In genomic region chr10:23362879-23363787, GRCh38 we compare ENCODE assay signal across 12 cellular contexts. TPM values are rescaled to one million over a fixed set of nuclear protein-coding genes. Genes with fewer than 3 reads are reported as not detected.
DNase-seq lines count a peak whose midpoint lies in the region; ATAC-seq and TF ChIP-seq lines count a peak whose summit lies in the region.
"Had no signal": no experiment of that assay in that cellular context is flagged by ENCODE, and none has a peak within 500 bp of the region (broad histone marks: within the 10 kb centered on the region; RNA-seq: fewer than 3 reads in every experiment).

No MANE protein-coding gene starts in this region.

- no peaks in the 10 kb centered on the region for H3K9me3 Mint-ChIP-seq in activated CD4-positive, alpha-beta T cell treated with anti-CD3 and anti-CD28 coated beads for 36 hours (ENCODE audit: low read depth)
- peaks cover 2% of the 10 kb centered on the region for H3K9me3 Mint-ChIP-seq in activated CD8-positive, alpha-beta T cell treated with anti-CD3 and anti-CD28 coated beads for 36 hours
- H3K9me3 Mint-ChIP-seq: nephron had no signal

- peaks cover 60% of the 10 kb centered on the region for H3K4me1 Mint-ChIP-seq in activated CD4-positive, alpha-beta T cell treated with anti-CD3 and anti-CD28 coated beads for 36 hours
- H3K4me1 Mint-ChIP-seq in activated CD8-positive, alpha-beta T cell treated with anti-CD3 and anti-CD28 coated beads for 36 hours (ENCODE audit: low read depth) = peaks cover 52% of the 10 kb centered on the region

- CTCF ChIA-PET in activated CD4-positive, alpha-beta T cell treated with anti-CD3 and anti-CD28 coated beads for 36 hours (lab: Charles Lee) = interaction anchor here (0.5 to 1.3 kb wide), 4 partner anchors 18 to 87 kb away, joined by 3 to 5 read pairs (median 4); partner anchors contain the start of gene C10orf67
- CTCF ChIA-PET in activated CD8-positive, alpha-beta T cell treated with anti-CD3 and anti-CD28 coated beads for 36 hours (lab: Charles Lee) = interaction anchor here (1.1 to 1.4 kb wide), 2 partner anchors 20 to 48 kb away, joined by 3 to 4 read pairs; no protein-coding TSS in a partner anchor

- H3K36me3 Mint-ChIP-seq in activated CD4-positive, alpha-beta T cell treated with anti-CD3 and anti-CD28 coated beads for 36 hours (ENCODE audit: low read depth) = no peaks in the 10 kb centered on the region
- H3K36me3 Mint-ChIP-seq in activated CD8-positive, alpha-beta T cell treated with anti-CD3 and anti-CD28 coated beads for 36 hours (ENCODE audit: low read depth) = no peaks in the 10 kb centered on the region

- TF ChIP-seq CTCF in activated CD8-positive, alpha-beta T cell treated with anti-CD3 and anti-CD28 coated beads for 36 hours (IDR thresholded peaks at IDR 0.05) = no peak

- DNase-seq in activated CD4-positive, alpha-beta T cell treated with anti-CD3 and anti-CD28 coated beads for 36 hours = peak; percentile 67
- no peak for DNase-seq in activated CD4-positive, alpha-beta T cell treated with anti-CD3 and anti-CD28 coated beads for 1 hour
- DNase-seq in activated CD8-positive, alpha-beta T cell treated with anti-CD3 and anti-CD28 coated beads for 36 hours = peak; percentile 72
- peak; percentile 28 for DNase-seq in stimulated activated naive CD4-positive, alpha-beta T cell treated with Interleukin-2 at 50 U/mL for 16 hours (lab: John Stamatoyannopoulos, UW)
- DNase-seq in COLO829 (ENCODE audit: low spot score) (no peak), midbrain (lab: John Stamatoyannopoulos, UW) (no peak), putamen (ENCODE audit: low spot score) (no peak)
- DNase-seq: 8988T, HCEC 1CT, NCI-H82 had no signal

- H3K27me3 Mint-ChIP-seq in activated CD4-positive, alpha-beta T cell treated with anti-CD3 and anti-CD28 coated beads for 36 hours = no peaks in the 10 kb centered on the region
- no peaks in the 10 kb centered on the region for H3K27me3 Mint-ChIP-seq in activated CD8-positive, alpha-beta T cell treated with anti-CD3 and anti-CD28 coated beads for 36 hours

- POLR2A ChIA-PET in activated CD4-positive, alpha-beta T cell treated with anti-CD3 and anti-CD28 coated beads for 36 hours (lab: Charles Lee) = no interaction called here
- POLR2A ChIA-PET in activated CD8-positive, alpha-beta T cell treated with anti-CD3 and anti-CD28 coated beads for 36 hours (lab: Charles Lee) = interaction anchor here (0.6 kb wide), 1 partner anchor 9 kb away, joined by 3 read pairs; no protein-coding TSS in a partner anchor

- H3K27ac Mint-ChIP-seq in activated CD4-positive, alpha-beta T cell treated with anti-CD3 and anti-CD28 coated beads for 36 hours = peak overlapping the region; percentile 96
- peak overlapping the region; percentile 89 for H3K27ac Mint-ChIP-seq in activated CD8-positive, alpha-beta T cell treated with anti-CD3 and anti-CD28 coated beads for 36 hours
- H3K27ac Mint-ChIP-seq: nephron had no signal

- peak; percentile 75 for ATAC-seq in activated CD4-positive, alpha-beta T cell treated with anti-CD3 and anti-CD28 coated beads for 36 hours
- ATAC-seq in HG03039 (IDR thresholded peaks at IDR 0.05; ENCODE audit: unreplicated experiment) = peak; percentile 42
- ATAC-seq in activated CD8-positive, alpha-beta T cell treated with anti-CD3 and anti-CD28 coated beads for 36 hours = peak; percentile 80

- H3K4me3 Mint-ChIP-seq in activated CD4-positive, alpha-beta T cell treated with anti-CD3 and anti-CD28 coated beads for 36 hours = peak overlapping the region; percentile 39
- H3K4me3 Mint-ChIP-seq in activated CD8-positive, alpha-beta T cell treated with anti-CD3 and anti-CD28 coated beads for 36 hours = peak overlapping the region; percentile 53
- H3K4me3 Mint-ChIP-seq: nephron had no signal

- intact Hi-C loops in activated CD4-positive, alpha-beta T cell treated with anti-CD3 and anti-CD28 coated beads for 36 hours (cut with DNase I, micrococcal nuclease) = loop anchor here (1.0 to 10.0 kb wide), 6 partner anchors 28 to 1102 kb away; partner anchors contain the start of gene OTUD1 (in 1 of the 2)
- intact Hi-C loops in activated CD8-positive, alpha-beta T cell treated with anti-CD3 and anti-CD28 coated beads for 36 hours (cut with micrococcal nuclease) = loop anchor here (10.0 kb wide), 1 partner anchor 82 kb away; no protein-coding TSS in a partner anchor

RNA-seq across cellular contexts. Expression of gene C10orf67, which starts 18.5 kb away (rescaled TPM):
- under 1 TPM; 0.16 to 0.41 TPM for total RNA-seq in activated CD4-positive, alpha-beta T cell treated with anti-CD3 and anti-CD28 coated beads for 36 hours
- total RNA-seq in activated CD8-positive, alpha-beta T cell treated with anti-CD3 and anti-CD28 coated beads for 36 hours = under 1 TPM; 0.25 to 0.32 TPM

Comparison
In these comparisons a context has a peak if more than half of its experiments do, and no peak if none do; other contexts are left out.
1. DNase-seq: peak in activated CD4-positive, alpha-beta T cell treated with anti-CD3 and anti-CD28 coated beads for 36 hours (single experiment), activated CD8-positive, alpha-beta T cell treated with anti-CD3 and anti-CD28 coated beads for 36 hours (single experiment) and stimulated activated naive CD4-positive, alpha-beta T cell treated with Interleukin-2 at 50 U/mL for 16 hours (single experiment); none in activated CD4-positive, alpha-beta T cell treated with anti-CD3 and anti-CD28 coated beads for 1 hour (single experiment), COLO829 (single experiment), midbrain (single experiment) and putamen (single experiment).
2. Peak in every context shown above with its lines, with median percentiles within 50 percentile points of each other: ATAC-seq.